26 cellular contexts compared by ENCODE assay signal in the genomic region with DNA sequence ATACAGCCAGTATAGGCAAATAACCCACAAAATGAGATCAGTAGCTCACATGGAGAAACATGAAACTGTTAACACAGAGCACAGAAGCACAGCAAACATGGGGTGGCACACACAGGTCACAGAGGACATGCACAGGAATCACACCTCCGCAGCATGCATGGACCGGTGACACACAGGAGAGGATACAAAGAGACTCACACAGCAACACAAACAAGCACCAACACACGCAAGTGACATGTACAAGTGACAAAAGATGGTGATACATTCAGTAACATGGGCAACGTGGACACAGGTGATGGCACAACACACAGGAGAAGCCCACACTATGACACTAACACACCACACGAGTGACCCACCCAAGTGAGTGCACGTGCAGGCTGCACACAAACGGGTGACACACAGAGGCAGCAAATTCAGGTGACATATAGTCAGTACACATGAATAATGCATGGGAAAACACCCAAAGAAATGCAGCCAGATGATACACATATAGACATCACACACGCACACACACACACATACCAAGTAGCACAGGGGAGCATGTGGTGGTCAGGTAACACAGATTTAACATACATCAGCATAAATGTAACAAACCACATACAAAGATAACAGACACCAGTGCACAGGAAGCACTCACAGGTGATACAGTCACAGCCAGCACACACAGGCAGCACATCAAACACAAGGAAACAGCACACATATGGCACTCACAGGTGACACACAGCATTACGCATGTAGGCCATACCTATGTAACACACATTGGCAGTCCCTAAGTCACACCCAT.
"Had no signal": no experiment of that assay in that cellular context is flagged by ENCODE, and none has a peak within 500 bp of the region (broad histone marks: within the 10 kb centered on the region; RNA-seq: fewer than 3 reads in every experiment).

No MANE protein-coding gene starts in this region.

- H3K36me3 Mint-ChIP-seq: activated naive CD4-positive, alpha-beta T cell treated with anti-CD3 and anti-CD28 coated beads, Interleukin-2, amount 50 U/mL, for 24 hours; mesothelial cell of epicardium; naive thymus-derived CD8-positive, alpha-beta T cell; neural progenitor cell had no signal

- H3K27me3 Mint-ChIP-seq: activated CD4-positive, alpha-beta T cell treated with anti-CD3 and anti-CD28 coated beads, Interleukin-2, amount 10 ng/mL, durations not matched to agents 7 days and 5 days; activated CD8-positive, alpha-beta T cell treated with anti-CD3 and anti-CD28 coated beads for 36 hours; activated naive CD4-positive, alpha-beta T cell treated with anti-CD3 and anti-CD28 coated beads, Interleukin-2, amount 50 U/mL, for 24 hours; stimulated activated naive CD8-positive, alpha-beta T cell treated with anti-CD3 and anti-CD28 coated beads, Interleukin-15, Interleukin-2, amounts not matched to agents 100 ng/mL and 50 ng/mL, for 24 hours had no signal

- H3K27ac ChIP-seq: body of pancreas, left lung, neural progenitor cell, ovary, psoas muscle, tibial artery, WERI-Rb-1 had no signal

- H3K4me3 Mint-ChIP-seq: activated CD4-positive, alpha-beta T cell treated with anti-CD3 and anti-CD28 coated beads, Interleukin-2, amount 10 ng/mL, durations not matched to agents 7 days and 5 days; activated CD8-positive, alpha-beta T cell treated with anti-CD3 and anti-CD28 coated beads for 36 hours; activated naive CD4-positive, alpha-beta T cell treated with anti-CD3 and anti-CD28 coated beads, Interleukin-2, amount 50 U/mL, for 24 hours; activated T-cell treated with anti-CD3 and anti-CD28 coated beads, Interleukin-2, amount 50 U/mL, for 4 hours; mesothelial cell of epicardium; naive thymus-derived CD8-positive, alpha-beta T cell; neural progenitor cell; stimulated activated naive CD8-positive, alpha-beta T cell treated with anti-CD3 and anti-CD28 coated beads, Interleukin-15, Interleukin-2, amounts not matched to agents 100 ng/mL and 50 ng/mL, for 24 hours had no signal

- H3K27me3 ChIP-seq: neural progenitor cell, ovary had no signal

- H3K36me3 ChIP-seq: left lung, neural progenitor cell, ovary, tibial artery, WERI-Rb-1 had no signal

- FAIRE-seq: endothelial cell of umbilical vein had no signal

- H3K4me1 ChIP-seq: body of pancreas, left lung, neural progenitor cell, psoas muscle, tibial artery had no signal

- H3K9me3 Mint-ChIP-seq: activated CD4-positive, alpha-beta T cell treated with anti-CD3 and anti-CD28 coated beads, Interleukin-2, amount 10 ng/mL, durations not matched to agents 7 days and 5 days; activated CD8-positive, alpha-beta T cell treated with anti-CD3 and anti-CD28 coated beads for 36 hours; activated naive CD4-positive, alpha-beta T cell treated with anti-CD3 and anti-CD28 coated beads, Interleukin-2, amount 50 U/mL, for 24 hours; activated T-cell treated with anti-CD3 and anti-CD28 coated beads, Interleukin-2, amount 50 U/mL, for 4 hours; mesothelial cell of epicardium; naive thymus-derived CD8-positive, alpha-beta T cell; neural progenitor cell; stimulated activated naive CD8-positive, alpha-beta T cell treated with anti-CD3 and anti-CD28 coated beads, Interleukin-15, Interleukin-2, amounts not matched to agents 100 ng/mL and 50 ng/mL, for 24 hours had no signal

- ATAC-seq: activated CD8-positive, alpha-beta T cell treated with anti-CD3 and anti-CD28 coated beads for 36 hours; activated T-cell treated with anti-CD3 and anti-CD28 coated beads, Interleukin-2, amount 50 U/mL, for 4 hours; body of pancreas; esophagus mucosa; left lung; naive thymus-derived CD8-positive, alpha-beta T cell; psoas muscle had no signal

- H3K4me1 Mint-ChIP-seq: activated naive CD4-positive, alpha-beta T cell treated with anti-CD3 and anti-CD28 coated beads, Interleukin-2, amount 50 U/mL, for 24 hours; mesothelial cell of epicardium; neural progenitor cell had no signal

- H3K27ac Mint-ChIP-seq: activated CD4-positive, alpha-beta T cell treated with anti-CD3 and anti-CD28 coated beads, Interleukin-2, amount 10 ng/mL, durations not matched to agents 7 days and 5 days; activated CD8-positive, alpha-beta T cell treated with anti-CD3 and anti-CD28 coated beads for 36 hours; activated naive CD4-positive, alpha-beta T cell treated with anti-CD3 and anti-CD28 coated beads, Interleukin-2, amount 50 U/mL, for 24 hours; mesothelial cell of epicardium; neural progenitor cell; stimulated activated naive CD8-positive, alpha-beta T cell treated with anti-CD3 and anti-CD28 coated beads, Interleukin-15, Interleukin-2, amounts not matched to agents 100 ng/mL and 50 ng/mL, for 24 hours had no signal

- H3K9ac ChIP-seq: neural progenitor cell had no signal

- H3K4me2 ChIP-seq: neural progenitor cell had no signal

- DNase-seq: activated CD4-positive, alpha-beta T cell treated with anti-CD3 and anti-CD28 coated beads, Interleukin-2, amount 10 ng/mL, durations not matched to agents 7 days and 5 days; activated CD4-positive, CD25-positive, alpha-beta regulatory T cell treated with anti-CD3 and anti-CD28 coated beads, Interleukin-2, amount 50 U/mL, for 72 hours; activated CD8-positive, alpha-beta T cell treated with anti-CD3 and anti-CD28 coated beads for 36 hours; activated gamma-delta T cell treated with Interleukin-2 at 50 U/mL for 16 hours; activated T-cell treated with anti-CD3 and anti-CD28 coated beads, Interleukin-2, amount 50 U/mL, for 4 hours; anterior cingulate cortex; body of pancreas; dermis blood vessel endothelial cell; effector memory CD4-positive, alpha-beta T cell; foreskin melanocyte; left lung; naive thymus-derived CD8-positive, alpha-beta T cell; ovary; psoas muscle; right cardiac atrium; stimulated activated CD4-positive, alpha-beta T cell treated with anti-CD3 and anti-CD28 coated beads, Interleukin-12 subunit alpha, Interleukin-12 subunit beta, amount 100 ng/mL, for 4 hours; substantia nigra; tibial artery; WERI-Rb-1 had no signal

- H3K4me3 ChIP-seq: body of pancreas, left lung, lung, neural progenitor cell, ovary, psoas muscle, tibial artery had no signal
